In genomic region chr10:125538947-125539649, GRCh38 we compare ENCODE assay signal across 10 cellular contexts.
A peak's percentile ranks its signal among the peaks of the same experiment; 100 is the strongest.
DNase-seq lines count a peak whose midpoint lies in the region; ATAC-seq, FAIRE-seq and TF ChIP-seq lines count a peak whose summit lies in the region.
"Had no signal": no experiment of that assay in that cellular context is flagged by ENCODE, and none has a peak within 500 bp of the region (broad histone marks: within the 10 kb centered on the region; RNA-seq: fewer than 3 reads in every experiment).

No MANE protein-coding gene starts in this region.

- POLR2A ChIA-PET in endothelial cell of umbilical vein (lab: Charles Lee), result no interaction called here

- H3K9me1 ChIP-seq in endothelial cell of umbilical vein (replicated peaks; ENCODE audit: control insufficient read depth, extremely low read depth, insufficient read depth, low read length), result no peaks in the 10 kb centered on the region

- no peak overlapping the region for H3K4me3 Mint-ChIP-seq in natural killer cell treated with Interleukin-12 subunit alpha and Interleukin-12 subunit beta and Interleukin-15 and Interleukin-18, amount 100 ng/mL, for 72 hours
- H3K4me3 Mint-ChIP-seq: activated T-helper 17 cell treated with anti-CD3 and anti-CD28 coated beads, Interleukin-2, amount 50 U/mL, for 72 hours; central memory CD8-positive, alpha-beta T cell had no signal

- H4K20me1 ChIP-seq in endothelial cell of umbilical vein (replicated peaks; ENCODE audit: control insufficient read depth, extremely low read depth, insufficient read depth, low read length), result no peaks in the 10 kb centered on the region

- H3K9me3 Mint-ChIP-seq in natural killer cell treated with Interleukin-12 subunit alpha and Interleukin-12 subunit beta and Interleukin-15 and Interleukin-18, amount 100 ng/mL, for 72 hours, result no peaks in the 10 kb centered on the region
- H3K9me3 Mint-ChIP-seq: activated T-helper 17 cell treated with anti-CD3 and anti-CD28 coated beads, Interleukin-2, amount 50 U/mL, for 72 hours had no signal

- H3K36me3 ChIP-seq in endothelial cell of umbilical vein (ENCODE audit: control insufficient read depth in 2 of 2, extremely low read depth in 1 of 2, insufficient read depth in 2 of 2, low read length in 2 of 2) (no peaks in the 10 kb centered on the region), sigmoid colon (no peaks in the 10 kb centered on the region), H7 (replicated peaks; ENCODE audit: control insufficient read depth, insufficient read depth, low read length) (no peaks in the 10 kb centered on the region)

- H3K36me3 Mint-ChIP-seq in natural killer cell treated with Interleukin-12 subunit alpha and Interleukin-12 subunit beta and Interleukin-15 and Interleukin-18, amount 100 ng/mL, for 72 hours, result no peaks in the 10 kb centered on the region

- H2AFZ ChIP-seq in endothelial cell of umbilical vein (ENCODE audit: low read depth, low read length), result no peak overlapping the region

- H3K4me3 ChIP-seq in endothelial cell of umbilical vein (replicated peaks in 1 of 3; ENCODE audit: insufficient read depth in 1 of 3, low read depth in 1 of 3, low read length in 3 of 3) (no peak overlapping the region), sigmoid colon (no peak overlapping the region), H7 (ENCODE audit: insufficient read depth, low read depth, low read length) (no peak overlapping the region)

- no peaks in the 10 kb centered on the region for H3K79me2 ChIP-seq in endothelial cell of umbilical vein (ENCODE audit: control insufficient read depth, insufficient read depth, low read length)

- no peak overlapping the region for H3K9ac ChIP-seq in endothelial cell of umbilical vein (replicated peaks; ENCODE audit: extremely low read depth, insufficient read depth, low read length)

- WGBS in sigmoid colon, 2 donors, result 14 to 41% methylated on average over 11 of the region's 11 CpGs

- dilution Hi-C loops in endothelial cell of umbilical vein (cut with MboI; ENCODE audit: extremely low pct_ligation_motif_present, low sequenced_read_pairs), result no loop called here

- no peak; the same call in 1 of the 2 replicates for TF ChIP-seq RAD21 in Ishikawa (IDR thresholded peaks at IDR 0.05; ENCODE audit: low read depth)

- no peak for ATAC-seq in HG03045 (IDR thresholded peaks at IDR 0.05; ENCODE audit: unreplicated experiment)
- no peak for ATAC-seq in natural killer cell treated with Interleukin-12 subunit alpha and Interleukin-12 subunit beta and Interleukin-15 and Interleukin-18, amount 100 ng/mL, for 72 hours
- ATAC-seq: activated T-helper 17 cell treated with anti-CD3 and anti-CD28 coated beads, Interleukin-2, amount 50 U/mL, for 72 hours had no signal

- DNase-seq in NCI-H2196 treated with DMSO at 0.1 percent for 48 hours (lab: John Stamatoyannopoulos, UW; ENCODE audit: unreplicated experiment), result peak; percentile 52
- DNase-seq in endothelial cell of umbilical vein (ENCODE audit: low read depth, low spot score), result peak; percentile 22
- peak; percentile 73 for DNase-seq in sigmoid colon
- no peak for DNase-seq in stimulated activated CD4-positive, alpha-beta T cell treated with anti-CD3 and anti-CD28 coated beads, Interleukin-15, amount 100 ng/mL, for 24 hours
- no peak for DNase-seq in H7
- DNase-seq in natural killer cell treated with Interleukin-12 subunit alpha and Interleukin-12 subunit beta and Interleukin-15 and Interleukin-18, amount 100 ng/mL, for 72 hours (ENCODE audit: low spot score), result no peak

- no peak overlapping the region for H3K27ac ChIP-seq in endothelial cell of umbilical vein (ENCODE audit: insufficient read depth, low read depth, low read length)
- no peak overlapping the region for H3K27ac ChIP-seq in sigmoid colon

- no TSS peak for BruUV-seq in endothelial cell of umbilical vein (replicated peaks; lab: Mats Ljungman, UMichigan)

- CTCF ChIA-PET in endothelial cell of umbilical vein (lab: Charles Lee), result interaction anchor here (0.8 to 1.7 kb wide), 3 partner anchors 15 to 91 kb away, joined by 3 to 4 read pairs (median 3); no protein-coding TSS in a partner anchor

- H3K9me3 ChIP-seq in endothelial cell of umbilical vein (replicated peaks; ENCODE audit: control insufficient read depth, insufficient read depth, low read length) (no peaks in the 10 kb centered on the region), sigmoid colon (no peaks in the 10 kb centered on the region)

- TF ChIP-seq EP300 in Ishikawa (IDR thresholded peaks at IDR 0.05; ENCODE audit: borderline replicate concordance) (no peak), sigmoid colon (IDR thresholded peaks at IDR 0.05) (no peak)

- FAIRE-seq in endothelial cell of umbilical vein (lab: Jason Lieb, UNC), result no peak

- TF ChIP-seq CTCF in endothelial cell of umbilical vein (IDR thresholded peaks at IDR 0.05; ENCODE audit: extremely low read depth in 1 of 2, insufficient read depth in 1 of 2, low read depth in 1 of 2, low read length in 2 of 2) (no peak), sigmoid colon (IDR thresholded peaks at IDR 0.05) (no peak)

- intact Hi-C loops in endothelial cell of umbilical vein (cut with micrococcal nuclease) (no loop called here), sigmoid colon (cut with DNase I) (no loop called here)

- no peaks in the 10 kb centered on the region for H3K4me1 ChIP-seq in endothelial cell of umbilical vein (ENCODE audit: control insufficient read depth, extremely low read depth, insufficient read depth, low read length)
- peaks cover 0 to 7% (median 0%) of the 10 kb centered on the region in 4 donors for H3K4me1 ChIP-seq in sigmoid colon

- no peak overlapping the region for H3K4me2 ChIP-seq in endothelial cell of umbilical vein (ENCODE audit: insufficient read depth, low read length)

- H3K4me1 Mint-ChIP-seq in natural killer cell treated with Interleukin-12 subunit alpha and Interleukin-12 subunit beta and Interleukin-15 and Interleukin-18, amount 100 ng/mL, for 72 hours (ENCODE audit: low read depth in 2 of 2), result no peaks in the 10 kb centered on the region
- H3K4me1 Mint-ChIP-seq: activated T-helper 17 cell treated with anti-CD3 and anti-CD28 coated beads, Interleukin-2, amount 50 U/mL, for 72 hours; central memory CD8-positive, alpha-beta T cell had no signal

- H3K27me3 ChIP-seq in endothelial cell of umbilical vein (ENCODE audit: control insufficient read depth in 2 of 2, insufficient read depth in 2 of 2, low read length in 2 of 2) (peaks cover 7 to 9% of the 10 kb centered on the region in 2 experiments), sigmoid colon (no peaks in the 10 kb centered on the region), H7 (ENCODE audit: control insufficient read depth, insufficient read depth, low read length) (no peaks in the 10 kb centered on the region; the same call in 1 of the 2 replicates)

- TF ChIP-seq POLR2A in endothelial cell of umbilical vein (IDR thresholded peaks at IDR 0.05; ENCODE audit: low read depth, low read length) (no peak), sigmoid colon (IDR thresholded peaks at IDR 0.05) (no peak)

- H3K27ac Mint-ChIP-seq in natural killer cell treated with Interleukin-12 subunit alpha and Interleukin-12 subunit beta and Interleukin-15 and Interleukin-18, amount 100 ng/mL, for 72 hours, result no peak overlapping the region
- H3K27ac Mint-ChIP-seq: activated T-helper 17 cell treated with anti-CD3 and anti-CD28 coated beads, Interleukin-2, amount 50 U/mL, for 72 hours had no signal

- peaks cover 9 to 18% of the 10 kb centered on the region in 2 donors for H3K27me3 Mint-ChIP-seq in natural killer cell treated with Interleukin-12 subunit alpha and Interleukin-12 subunit beta and Interleukin-15 and Interleukin-18, amount 100 ng/mL, for 72 hours

TF ChIP-seq in Ishikawa, 13 proteins besides CTCF, POLR2A, EP300 and RAD21:
- TF ChIP-seq NFIC (IDR thresholded peaks at IDR 0.05) (peak; percentile 55), FOXM1 (IDR thresholded peaks at IDR 0.05; ENCODE audit: borderline replicate concordance, low read depth) (no peak), MAX (IDR thresholded peaks at IDR 0.05) (peak; percentile 43), EGR1 (IDR thresholded peaks at IDR 0.05) (no peak)

TF ChIP-seq in endothelial cell of umbilical vein, 7 proteins besides CTCF, POLR2A, EP300 and RAD21:
- TF ChIP-seq FOS (IDR thresholded peaks at IDR 0.05; ENCODE audit: borderline replicate concordance, insufficient read depth, low read length) (no peak), POLR2AphosphoS5 (IDR thresholded peaks at IDR 0.05; ENCODE audit: insufficient read depth, low read depth, low read length) (no peak), JUN (IDR thresholded peaks at IDR 0.05; ENCODE audit: borderline replicate concordance, insufficient read depth, insufficient read length, low read depth) (no peak), MAX (IDR thresholded peaks at IDR 0.05; ENCODE audit: insufficient read depth, insufficient read length) (no peak), EZH2 (IDR thresholded peaks at IDR 0.05; ENCODE audit: borderline replicate concordance, low read depth, low read length, severe bottlenecking) (no peak), GATA2 (IDR thresholded peaks at IDR 0.05; ENCODE audit: insufficient read depth, insufficient read length, low read depth, low read length) (no peak), MYC (IDR thresholded peaks at IDR 0.05; ENCODE audit: low read depth, low read length) (no peak)
TF ChIP-seq in endothelial cell of umbilical vein: peak in this region for 0.

Comparison
In these comparisons a context has a peak if more than half of its experiments do, and no peak if none do; other contexts are left out.
1. DNase-seq: peak in NCI-H2196 treated with DMSO at 0.1 percent for 48 hours (single experiment), endothelial cell of umbilical vein (single experiment) and sigmoid colon (single experiment); none in stimulated activated CD4-positive, alpha-beta T cell treated with anti-CD3 and anti-CD28 coated beads, Interleukin-15, amount 100 ng/mL, for 24 hours (single experiment), H7 (single experiment) and natural killer cell treated with Interleukin-12 subunit alpha and Interleukin-12 subunit beta and Interleukin-15 and Interleukin-18, amount 100 ng/mL, for 72 hours (single experiment).